Comparison of ENCODE assay signal across 9 cellular contexts in the genomic region with DNA sequence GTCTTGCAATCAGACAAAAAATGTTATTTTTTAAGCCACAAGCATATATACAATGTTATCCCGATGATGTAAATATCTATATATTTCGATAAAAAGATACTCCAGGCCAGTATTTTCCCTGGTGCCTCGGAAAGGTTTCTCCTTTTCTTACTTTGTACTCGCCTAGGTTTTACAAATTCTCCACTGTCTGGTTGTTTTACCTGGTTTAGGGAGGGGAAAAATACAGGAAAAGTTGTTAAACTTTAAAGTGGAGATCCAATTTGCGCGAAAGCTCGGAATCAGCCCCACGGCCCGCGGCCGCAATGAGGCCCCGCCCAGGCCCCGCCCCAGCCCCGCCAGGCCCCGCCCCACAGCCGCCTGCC. TPM values are rescaled to one million over a fixed set of nuclear protein-coding genes. Genes with fewer than 3 reads are reported as not detected.
A peak's percentile ranks its signal among the peaks of the same experiment; 100 is the strongest.
DNase-seq lines count a peak whose midpoint lies in the region; ATAC-seq, FAIRE-seq and TF ChIP-seq lines count a peak whose summit lies in the region.
"Had no signal": no experiment of that assay in that cellular context is flagged by ENCODE, and none has a peak within 500 bp of the region (broad histone marks: within the 10 kb centered on the region; RNA-seq: fewer than 3 reads in every experiment).

No MANE protein-coding gene starts in this region.

- DNase-seq in H7, result no peak
- DNase-seq in foreskin keratinocyte, result no peak
- no peak for DNase-seq in skeletal muscle cell (ENCODE audit: low read depth)
- no peak for DNase-seq in EL
- no peak for DNase-seq in germinal center (ENCODE audit: low spot score)
- no peak for DNase-seq in GDM1 (lab: John Stamatoyannopoulos, UW)
- no peak for DNase-seq in GM12892 (ENCODE audit: insufficient read length)

- H3K4me1 ChIP-seq in foreskin keratinocyte, result no peaks in the 10 kb centered on the region

- no peak for TF ChIP-seq CTCF in WI38 (IDR thresholded peaks at IDR 0.05; ENCODE audit: low read depth, low read length)
- no peak for TF ChIP-seq CTCF in foreskin keratinocyte (conservative IDR thresholded peaks at IDR 0.05)

- no peaks in the 10 kb centered on the region for H3K27me3 ChIP-seq in H7 (ENCODE audit: control insufficient read depth, insufficient read depth, low read length)
- H3K27me3 ChIP-seq in foreskin keratinocyte, result no peaks in the 10 kb centered on the region

- H3K36me3 ChIP-seq in H7 (replicated peaks; ENCODE audit: control insufficient read depth, insufficient read depth, low read length), result no peaks in the 10 kb centered on the region

- H3K27ac ChIP-seq in foreskin keratinocyte, result peak overlapping the region; percentile 72

- FAIRE-seq in GM12892 (lab: Jason Lieb, UNC), result no peak

- no peak for ATAC-seq in foreskin keratinocyte

- H3K4me3 ChIP-seq in H7 (ENCODE audit: insufficient read depth, low read depth, low read length) (peak overlapping the region; percentile 51), WI38 (ENCODE audit: low read depth, low read length) (peak overlapping the region; percentile 61), skeletal muscle cell (ENCODE audit: low read depth, low read length) (peak overlapping the region; percentile 59)

- no peak for TF ChIP-seq POLR2A in GM12892 (IDR thresholded peaks at IDR 0.05; ENCODE audit: low read depth, low read length)

RNA-seq across cellular contexts. Expression of a gene that starts 58.4 kb away (rescaled TPM):
- 0.10 TPM in 1 of 2 replicates, not detected in the other for total RNA-seq in H7 (2014; rRNA removed; shearing (Covaris generic))
- 9.5 and 41.8 TPM in 2 replicates for total RNA-seq in foreskin keratinocyte
- 14.0 and 50.2 TPM in 2 replicates for polyA plus RNA-seq in foreskin keratinocyte
- 0.23 TPM for polyA plus RNA-seq in GM12892 (2012; ENCODE audit: missing spikeins)
- total RNA-seq: T-helper 2 cell treated with Interferon-gamma antibody and Interleukin-4, amounts not matched to agents 100 ng/mL and 5 ng/mL, for 36 hours had no signal
